ENCODE assay signal across 24 cellular contexts in the genomic region with DNA sequence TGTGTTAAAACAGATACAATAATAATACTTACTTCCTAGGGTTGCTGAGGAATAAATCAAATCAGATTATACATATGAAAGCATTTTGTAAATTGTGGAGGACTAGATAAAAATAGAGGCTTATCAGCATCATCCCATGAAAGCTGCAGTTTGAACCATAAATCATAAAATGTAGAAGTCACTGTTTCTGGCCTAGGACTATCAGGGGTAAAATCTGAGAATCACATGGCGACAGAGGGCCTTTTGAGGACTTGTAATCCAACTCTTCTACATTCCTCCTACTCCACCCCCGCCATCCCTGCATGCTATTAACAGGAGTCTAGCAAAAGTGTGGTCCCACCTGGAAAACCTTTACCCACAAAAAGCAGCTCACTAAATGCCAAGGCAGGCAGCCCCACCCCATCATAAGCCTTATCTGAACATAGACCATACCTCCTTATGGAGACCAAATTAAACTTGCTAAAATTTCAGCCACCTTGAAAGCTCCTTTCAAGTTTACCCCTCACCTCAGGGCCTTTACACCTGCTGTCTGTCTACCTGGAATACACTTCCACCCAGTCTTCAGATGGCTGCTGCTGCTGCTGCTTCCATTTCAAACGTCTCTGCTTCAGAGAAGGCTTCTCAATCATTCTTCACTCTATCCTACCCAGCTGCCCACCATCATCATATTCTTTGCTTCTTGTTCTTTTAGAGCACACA. TPM values are rescaled to one million over a fixed set of nuclear protein-coding genes. Genes with fewer than 3 reads are reported as not detected.
DNase-seq lines count a peak whose midpoint lies in the region; ATAC-seq, FAIRE-seq and TF ChIP-seq lines count a peak whose summit lies in the region.
"Had no signal": no experiment of that assay in that cellular context is flagged by ENCODE, and none has a peak within 500 bp of the region (broad histone marks: within the 10 kb centered on the region; RNA-seq: fewer than 3 reads in every experiment).

No MANE protein-coding gene starts in this region.

- H2AK5ac ChIP-seq in trophoblast cell (ENCODE audit: low read length) = peak overlapping the region; percentile 93

- H3K36me3 Mint-ChIP-seq in activated naive CD4-positive, alpha-beta T cell treated with anti-CD3 and anti-CD28 coated beads, Interleukin-2, amount 10 ng/mL, durations not matched to agents 7 days and 5 days = peaks cover 36% of the 10 kb centered on the region
- H3K36me3 Mint-ChIP-seq: CD14-positive monocyte; stimulated activated naive B cell treated with anti-CD40 and anti-IgM and Interleukin-4, amounts not matched to agents 10 μg/mL and 1 μg/mL and 100 μg/mL, for 72 hours had no signal

- H3K4me2 ChIP-seq in PC-3 (ENCODE audit: low read length) (peak overlapping the region; percentile 77), GM12878 (ENCODE audit: control insufficient read depth, insufficient read depth) (no peak overlapping the region), trophoblast cell (ENCODE audit: low read length) (peak overlapping the region; percentile 37)

- H3K4me1 Mint-ChIP-seq in activated naive CD4-positive, alpha-beta T cell treated with anti-CD3 and anti-CD28 coated beads, Interleukin-2, amount 10 ng/mL, durations not matched to agents 7 days and 5 days = peaks cover 46% of the 10 kb centered on the region
- H3K4me1 Mint-ChIP-seq: CD14-positive monocyte; stimulated activated naive B cell treated with anti-CD40 and anti-IgM and Interleukin-4, amounts not matched to agents 10 μg/mL and 1 μg/mL and 100 μg/mL, for 72 hours had no signal

- H4K91ac ChIP-seq in trophoblast cell (ENCODE audit: low read depth, low read length) = peak overlapping the region; percentile 35

- H4K12ac ChIP-seq in trophoblast cell (ENCODE audit: low read depth, low read length) = no peak overlapping the region

- no peaks in the 10 kb centered on the region for H3K9me3 ChIP-seq in PC-3 (ENCODE audit: low read length)
- peaks cover 12% of the 10 kb centered on the region; the same call in 2 of the 3 replicates for H3K9me3 ChIP-seq in GM12878 (replicated peaks; ENCODE audit: control insufficient read depth, insufficient read depth, low read length)
- H3K9me3 ChIP-seq in trophoblast cell (ENCODE audit: insufficient read depth, low read depth, low read length) = peaks cover 3% of the 10 kb centered on the region
- H3K9me3 ChIP-seq: body of pancreas, neutrophil, thoracic aorta had no signal

- CTCF ChIA-PET in activated naive CD4-positive, alpha-beta T cell treated with anti-CD3 and anti-CD28 coated beads, Interleukin-2, amount 10 ng/mL, durations not matched to agents 7 days and 5 days (lab: Charles Lee) = no interaction called here
- CTCF ChIA-PET in PC-3 (lab: Charles Lee) = no interaction called here
- CTCF ChIA-PET in GM12878 (lab: Yijun Ruan, JAX) = interaction anchor here (0.9 to 2.1 kb wide), 2 partner anchors 9 to 12 kb away, joined by 3 to 10 read pairs; no protein-coding TSS in a partner anchor

- H2BK120ac ChIP-seq in trophoblast cell (ENCODE audit: insufficient read depth, low read length, poor library complexity) = peak overlapping the region; percentile 73

- no peak overlapping the region for H3K23ac ChIP-seq in trophoblast cell (ENCODE audit: low read length)

- TF ChIP-seq RAD21 in GM12878 (IDR thresholded peaks at IDR 0.05; ENCODE audit: insufficient read depth, low read depth, low read length) = no peak

- FAIRE-seq in GM12878 (lab: Jason Lieb, UNC) = no peak
- FAIRE-seq: G401.6, small intestine had no signal

- no peaks in the 10 kb centered on the region for H3K9me2 ChIP-seq in PC-3 (replicated peaks; ENCODE audit: low read length)

- H3K9ac ChIP-seq in PC-3 (ENCODE audit: low read length) (no peak overlapping the region), GM12878 (ENCODE audit: control insufficient read depth, insufficient read depth, low read length) (no peak overlapping the region), trophoblast cell (ENCODE audit: low read length) (no peak overlapping the region)

- intact Hi-C loops in PC-3 (cut with micrococcal nuclease) (no loop called here), GM12878 (cut with micrococcal nuclease; ENCODE audit: unreplicated experiment) (no loop called here)

- H3K36me3 ChIP-seq in PC-3 (ENCODE audit: low read depth, low read length) = peaks cover 30% of the 10 kb centered on the region
- H3K36me3 ChIP-seq in GM12878 (ENCODE audit: control insufficient read depth in 2 of 2, insufficient read depth in 2 of 2, low read length in 1 of 2) = peaks cover 2 to 5% of the 10 kb centered on the region in 2 experiments; a peak in 2 of 4 replicates
- H3K36me3 ChIP-seq in trophoblast cell (ENCODE audit: control insufficient read depth in 1 of 2, insufficient read depth in 2 of 2, low read length in 2 of 2) = peaks cover 0 to 3% of the 10 kb centered on the region in 2 experiments
- H3K36me3 ChIP-seq: neutrophil, thoracic aorta had no signal

- SMC1A ChIA-PET in GM12878 (lab: Charles Lee; ENCODE audit: uncharacterized antibody, unreplicated experiment) = interaction anchor here (0.6 to 4.5 kb wide), 9 partner anchors 8 to 288 kb away, joined by 3 to 26 read pairs (median 3); no protein-coding TSS in a partner anchor

- TF ChIP-seq EP300 in GM12878 (IDR thresholded peaks at IDR 0.05; ENCODE audit: borderline replicate concordance in 1 of 2, control insufficient read depth in 1 of 2, low read depth in 2 of 2, low read length in 2 of 2) = no peak

- peak overlapping the region; percentile 67 for H3K14ac ChIP-seq in trophoblast cell (ENCODE audit: low read length)

- H4K8ac ChIP-seq in trophoblast cell (ENCODE audit: low read depth, low read length) = peak overlapping the region; percentile 31

- H3K4me3 ChIP-seq in PC-3 (ENCODE audit: low read length) (no peak overlapping the region), GM12878 (no peak overlapping the region), trophoblast cell (ENCODE audit: low read depth, low read length) (no peak overlapping the region)
- H3K4me3 ChIP-seq: body of pancreas, HAP-1, thoracic aorta had no signal

- BruUV-seq in PC-3 (replicated peaks; lab: Mats Ljungman, UMichigan) (no TSS peak), GM12878 (replicated peaks; lab: Mats Ljungman, UMichigan) (TSS peak; percentile 3)

- H2BK5ac ChIP-seq in trophoblast cell (ENCODE audit: low read depth, low read length, poor library complexity) = peak overlapping the region; percentile 42

- no peak overlapping the region for H3K4me3 Mint-ChIP-seq in activated naive CD4-positive, alpha-beta T cell treated with anti-CD3 and anti-CD28 coated beads, Interleukin-2, amount 10 ng/mL, durations not matched to agents 7 days and 5 days
- H3K4me3 Mint-ChIP-seq: activated T-cell treated with anti-CD3 and anti-CD28 coated beads, Interleukin-2, amount 50 U/mL, for 4 hours; CD14-positive monocyte; stimulated activated naive B cell treated with anti-CD40 and anti-IgM and Interleukin-4, amounts not matched to agents 10 μg/mL and 1 μg/mL and 100 μg/mL, for 72 hours had no signal

- H4K20me1 ChIP-seq in PC-3 (ENCODE audit: low read length) (no peaks in the 10 kb centered on the region), GM12878 (ENCODE audit: control insufficient read depth, insufficient read depth) (no peaks in the 10 kb centered on the region)

- no peak for TF ChIP-seq POLR2A in GM12878 (IDR thresholded peaks at IDR 0.05; ENCODE audit: low read depth, low read length)

- RAD21 ChIA-PET in GM12878 (lab: Charles Lee; ENCODE audit: unreplicated experiment) = interaction anchor here (0.9 to 1.7 kb wide), 4 partner anchors 9 to 17 kb away, joined by 3 to 6 read pairs (median 4); a partner anchor contains a TSS

- TF ChIP-seq CTCF in PC-3 (conservative IDR thresholded peaks at IDR 0.05; ENCODE audit: low read depth, low read length) (no peak), GM12878 (IDR thresholded peaks at IDR 0.05 in 2 of 3, conservative IDR thresholded peaks at IDR 0.05 in 1 of 3; ENCODE audit: control insufficient read depth in 2 of 3, extremely low read depth in 1 of 3, insufficient read depth in 1 of 3, low read depth in 3 of 3, low read length in 3 of 3) (no peak)

- peaks cover 4% of the 10 kb centered on the region for H3K9me3 Mint-ChIP-seq in activated naive CD4-positive, alpha-beta T cell treated with anti-CD3 and anti-CD28 coated beads, Interleukin-2, amount 10 ng/mL, durations not matched to agents 7 days and 5 days

- POLR2A ChIA-PET in PC-3 (lab: Charles Lee; ENCODE audit: unreplicated experiment) = interaction anchor here (0.6 kb wide), 1 partner anchor 110 kb away, joined by 3 read pairs; no protein-coding TSS in a partner anchor
- POLR2A ChIA-PET in GM12878 (lab: Charles Lee) = interaction anchor here (0.6 kb wide), 1 partner anchor 76 kb away, joined by 4 read pairs; no protein-coding TSS in a partner anchor

- H3K79me2 ChIP-seq in PC-3 (ENCODE audit: low read length) = peaks cover 93% of the 10 kb centered on the region
- H3K79me2 ChIP-seq in GM12878 (ENCODE audit: control insufficient read depth, insufficient read depth, low read length) = peaks cover 43% of the 10 kb centered on the region
- H3K79me2 ChIP-seq in trophoblast cell (ENCODE audit: control insufficient read depth, insufficient read depth, low read length, poor library complexity) = peaks cover 5% of the 10 kb centered on the region

- ATAC-seq in PC-3 = no peak
- ATAC-seq in GM12878 = no peak
- no peak for ATAC-seq in GM18498 (IDR thresholded peaks at IDR 0.05; ENCODE audit: unreplicated experiment)
- ATAC-seq: body of pancreas; stimulated activated naive B cell treated with anti-CD40 and anti-IgM and Interleukin-4, amounts not matched to agents 10 μg/mL and 1 μg/mL and 100 μg/mL, for 72 hours had no signal

- no peak overlapping the region for H2AFZ ChIP-seq in PC-3 (ENCODE audit: low read length)
- no peak overlapping the region for H2AFZ ChIP-seq in GM12878 (ENCODE audit: control insufficient read depth, low read depth, low read length)
- no peak overlapping the region for H2AFZ ChIP-seq in trophoblast cell (ENCODE audit: insufficient read depth, low read length, poor library complexity)

- H3K27ac ChIP-seq in PC-3 (ENCODE audit: low read length) (peak overlapping the region; percentile 83), GM12878 (ENCODE audit: control insufficient read depth, insufficient read depth) (no peak overlapping the region), trophoblast cell (ENCODE audit: low read depth, low read length) (peak overlapping the region; percentile 67)
- H3K27ac ChIP-seq: body of pancreas, neutrophil, thoracic aorta had no signal

- H3K79me1 ChIP-seq in trophoblast cell (ENCODE audit: low read length) = peaks cover 12% of the 10 kb centered on the region

- in situ Hi-C loops in GM12878 (cut with MboI) = no loop called here

- H3K27ac Mint-ChIP-seq in activated naive CD4-positive, alpha-beta T cell treated with anti-CD3 and anti-CD28 coated beads, Interleukin-2, amount 10 ng/mL, durations not matched to agents 7 days and 5 days = peak overlapping the region; percentile 19
- H3K27ac Mint-ChIP-seq: stimulated activated naive B cell treated with anti-CD40 and anti-IgM and Interleukin-4, amounts not matched to agents 10 μg/mL and 1 μg/mL and 100 μg/mL, for 72 hours had no signal

- DNase-seq in activated naive CD4-positive, alpha-beta T cell treated with anti-CD3 and anti-CD28 coated beads, Interleukin-2, amount 10 ng/mL, durations not matched to agents 7 days and 5 days = no peak
- DNase-seq in activated naive CD4-positive, alpha-beta T cell (lab: John Stamatoyannopoulos, UW) = no peak
- DNase-seq in PC-3 (no peak), GM12878 (ENCODE audit: low read depth, low spot score) (no peak), trophoblast cell (peak in 1 of 2 donors; percentile 54), germinal center (ENCODE audit: low spot score) (no peak), MV-4-11 (lab: John Stamatoyannopoulos, UW) (no peak)
- DNase-seq: activated CD4-positive, alpha-beta T cell treated with anti-CD3 and anti-CD28 coated beads, Interleukin-2, amount 50 U/mL, for 48 hours; activated T-cell treated with anti-CD3 and anti-CD28 coated beads, Interleukin-2, amount 50 U/mL, for 4 hours; body of pancreas; effector CD8-positive, alpha-beta T cell; erythroblast; foreskin fibroblast; NCI-H2171 treated with DMSO at 0.1 percent for 48 hours; NCI-H526 treated with DMSO at 0.1 percent for 48 hours; small intestine; stimulated activated CD4-positive, alpha-beta T cell treated with anti-CD3 and anti-CD28 coated beads, Interleukin-2, amount 100 ng/mL, for 48 hours; stimulated activated naive B cell treated with anti-CD40 and anti-IgM and Interleukin-4, amounts not matched to agents 10 μg/mL and 1 μg/mL and 100 μg/mL, for 72 hours had no signal

- no peaks in the 10 kb centered on the region for H3F3A ChIP-seq in PC-3 (ENCODE audit: low read length, unreplicated experiment)

- WGBS in GM12878 (ENCODE audit: insufficient coverage, insufficient replicate concordance, low lambda C conversion rate, missing lambda C conversion rate) = 96% methylated on average over 3 of the region's 3 CpGs
- no CpG with 5 or more reads among the region's 3 CpGs for WGBS in trophoblast cell (ENCODE audit: extremely low coverage, insufficient coverage, insufficient read length)

- peak overlapping the region; percentile 52 for H3K4ac ChIP-seq in trophoblast cell (ENCODE audit: low read depth, low read length)

- H3K18ac ChIP-seq in trophoblast cell (ENCODE audit: low read length) = no peak overlapping the region

- peak overlapping the region; percentile 99 for H2BK12ac ChIP-seq in trophoblast cell (ENCODE audit: low read length)

- H3K4me1 ChIP-seq in PC-3 (ENCODE audit: insufficient read depth, low read length) (peaks cover 66% of the 10 kb centered on the region), GM12878 (ENCODE audit: control insufficient read depth, insufficient read depth, low read length) (peaks cover 3% of the 10 kb centered on the region), trophoblast cell (ENCODE audit: control insufficient read depth in 1 of 2, insufficient read depth in 2 of 2, low read length in 2 of 2) (peaks cover 14 to 20% of the 10 kb centered on the region in 2 experiments)
- H3K4me1 ChIP-seq: body of pancreas had no signal

- H3K27me3 Mint-ChIP-seq in activated naive CD4-positive, alpha-beta T cell treated with anti-CD3 and anti-CD28 coated beads, Interleukin-2, amount 10 ng/mL, durations not matched to agents 7 days and 5 days = no peaks in the 10 kb centered on the region

- H3K27me3 ChIP-seq in PC-3 (ENCODE audit: low read length) = no peaks in the 10 kb centered on the region
- no peaks in the 10 kb centered on the region for H3K27me3 ChIP-seq in GM12878 (replicated peaks in 1 of 2; ENCODE audit: control insufficient read depth in 2 of 2, insufficient read depth in 2 of 2, low read length in 1 of 2)
- no peaks in the 10 kb centered on the region for H3K27me3 ChIP-seq in trophoblast cell (ENCODE audit: insufficient read depth, low read length)
- H3K27me3 ChIP-seq: body of pancreas, neutrophil had no signal

RNA-seq across cellular contexts. Expression of a gene that starts 11.5 kb away (rescaled TPM):
- total RNA-seq in PC-3 (2014; rRNA removed) = 22.5 and 26.0 TPM in 2 replicates
- 21.2 and 21.5 TPM in 2 replicates for total RNA-seq in GM12878 (2013; cell fraction: nucleolus; rRNA removed)
- 19.6 and 21.5 TPM in 2 replicates for total RNA-seq in GM12878 (2014; rRNA removed)
- 15.3 and 16.0 TPM in 2 replicates for total RNA-seq in GM12878 (2014; rRNA removed; fragmentation: Illumina TruSeq; extraction: Trizol)
- total RNA-seq in GM12878 (2021) = 16.1 and 16.6 TPM in 2 replicates
- polyA plus RNA-seq in GM12878 (2011; ENCODE audit: low read depth) = 5.7 TPM
- polyA plus RNA-seq in GM12878 (2011; rRNA removed) = 11.0 and 11.6 TPM in 2 replicates
- 8.3 and 9.8 TPM in 2 replicates for polyA plus RNA-seq in GM12878 (2011; cell fraction: cytosol; rRNA removed)
- polyA plus RNA-seq in GM12878 (2011; cell fraction: nucleus; rRNA removed) = 6.7 and 6.8 TPM in 2 replicates
- 7.1 and 8.3 TPM in 2 replicates for polyA plus RNA-seq in GM12878 (2012)
- polyA plus RNA-seq in GM12878 (2014; fragmentation: Illumina TruSeq; extraction: Trizol) = 12.1 and 12.7 TPM in 2 replicates
- 10 to 100 TPM in 1 of 2 experiments, 1 to 10 TPM in 1; 7.9 to 21.2 TPM for polyA plus RNA-seq in GM12878 (2014; fragmentation: Nextera tagmentation; extraction: Ambion mirVana)
- polyA plus RNA-seq in GM12878 (2014; rRNA removed) = 8.7 and 9.0 TPM in 2 replicates
- 10 to 100 TPM; 15.4 to 15.9 TPM for polyA plus RNA-seq in GM12878 (2016; fragmentation: Nextera tagmentation; extraction: Ambion mirVana)
- 19.7 and 20.8 TPM in 2 replicates for polyA minus RNA-seq in GM12878 (2011; rRNA and poly(A)+ RNA removed)
- 4.5 and 6.0 TPM in 2 replicates for polyA minus RNA-seq in GM12878 (2011; cell fraction: cytosol; rRNA and poly(A)+ RNA removed)
- polyA minus RNA-seq in GM12878 (2011; cell fraction: nucleus; rRNA and poly(A)+ RNA removed) = 7.9 and 11.9 TPM in 2 replicates
- 9.3 and 9.7 TPM in 2 replicates for polyA plus RNA-seq in trophoblast cell (2013)
